8 cellular contexts compared by ENCODE assay signal in the genomic region with DNA sequence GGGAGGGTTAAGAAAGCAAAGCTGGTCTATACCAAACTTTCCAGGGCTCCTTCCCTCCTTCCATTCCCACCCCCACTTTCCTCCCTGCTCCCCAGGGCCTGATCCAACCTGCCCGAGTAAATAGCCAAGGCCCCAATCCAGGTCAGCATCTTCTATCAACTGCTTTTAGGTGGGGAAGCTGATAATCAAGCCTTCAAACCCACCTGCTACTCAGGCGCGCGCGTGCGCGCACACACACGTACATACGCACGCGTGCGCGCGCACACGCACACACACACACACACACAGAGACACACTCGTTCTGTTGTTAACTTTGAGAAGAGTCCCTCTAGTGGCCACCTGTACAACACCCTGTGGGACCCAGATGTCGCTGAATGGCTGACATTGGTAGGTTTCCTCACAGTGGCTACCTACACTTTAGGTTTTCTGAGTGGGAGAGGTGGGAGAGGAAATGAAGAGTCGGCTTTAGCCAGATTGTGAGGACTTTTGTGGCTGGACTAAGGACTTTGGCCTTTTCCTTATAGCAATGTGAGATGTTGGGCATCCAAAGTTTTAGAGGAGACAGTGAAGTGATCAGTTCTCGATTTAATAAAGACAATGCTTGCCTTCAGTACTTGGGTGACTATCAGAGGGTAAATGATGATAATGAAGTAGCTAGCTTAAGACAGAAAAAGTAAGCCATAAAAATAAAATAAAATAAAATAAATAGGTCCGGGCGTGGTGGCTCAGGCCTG. TPM values are rescaled to one million over a fixed set of nuclear protein-coding genes. Genes with fewer than 3 reads are reported as not detected.
DNase-seq lines count a peak whose midpoint lies in the region; ATAC-seq and TF ChIP-seq lines count a peak whose summit lies in the region.

No MANE protein-coding gene starts in this region.

- no peaks in the 10 kb centered on the region; the same call in 1 of the 2 replicates for H3K9me1 ChIP-seq in IMR-90 (ENCODE audit: insufficient read depth, low read length)

- peaks cover 5% of the 10 kb centered on the region for H3K27me3 ChIP-seq in IMR-90 (ENCODE audit: control insufficient read depth, insufficient read depth, low read length)

- TF ChIP-seq CTCF in IMR-90 (conservative IDR thresholded peaks at IDR 0.05; ENCODE audit: low read depth, low read length) = peak; percentile 41
- TF ChIP-seq CTCF in astrocyte of the cerebellum (IDR thresholded peaks at IDR 0.05; ENCODE audit: low read depth, low read length, missing control alignments) = peak; percentile 73

- peak; percentile 74 for ATAC-seq in IMR-90 (ENCODE audit: low read depth)
- ATAC-seq in T-helper 17 cell = peak; percentile 85
- no peak for ATAC-seq in GM18870 (IDR thresholded peaks at IDR 0.05; ENCODE audit: unreplicated experiment)

- no peak overlapping the region for H3K27ac ChIP-seq in IMR-90 (ENCODE audit: insufficient read depth, low read length)

- dilution Hi-C loops in IMR-90 (cut with HindIII; ENCODE audit: low sequenced_read_pairs, unreplicated experiment) = no loop called here

- H2BK20ac ChIP-seq in IMR-90 (ENCODE audit: low read depth, low read length) = no peak overlapping the region

- WGBS in IMR-90 (ENCODE audit: extremely low coverage in 2 of 2, insufficient read length in 1 of 2), 2 experiments = no CpG with 5 or more reads among the region's 21 CpGs

- no peak overlapping the region for H4K91ac ChIP-seq in IMR-90 (ENCODE audit: insufficient read depth, low read depth, low read length)

- H3K4me1 Mint-ChIP-seq in T-helper 17 cell = peaks cover 18% of the 10 kb centered on the region

- DNase-seq in NCI-H748 (lab: John Stamatoyannopoulos, UW; ENCODE audit: unreplicated experiment) = peak; percentile 47
- no peak for DNase-seq in NCI-H748 treated with DMSO at 0.1 percent for 48 hours (lab: John Stamatoyannopoulos, UW)
- peak; percentile 58 for DNase-seq in IMR-90
- DNase-seq in T-helper 17 cell = peak; percentile 8 to 16 (median 16)
- DNase-seq in astrocyte of the cerebellum (ENCODE audit: low read depth) = peak; percentile 16
- DNase-seq in inferior parietal cortex (ENCODE audit: extremely low spot score) = peak; percentile 17
- DNase-seq in stimulated activated CD4-positive, alpha-beta T cell treated with anti-CD3 and anti-CD28 coated beads, Interleukin-2, amount 100 ng/mL, for 24 hours = peak; percentile 48 to 60

- no peak overlapping the region for H2AK5ac ChIP-seq in IMR-90 (ENCODE audit: low read depth, low read length)

- no peaks in the 10 kb centered on the region for H4K20me1 ChIP-seq in IMR-90 (ENCODE audit: insufficient read depth, low read length)

- H4K8ac ChIP-seq in IMR-90 (ENCODE audit: low read depth in 2 of 2, low read length in 2 of 2) = no peak overlapping the region

- BruUV-seq in IMR-90 (replicated peaks; lab: Mats Ljungman, UMichigan) = no TSS peak

- no peak overlapping the region for H2BK120ac ChIP-seq in IMR-90 (ENCODE audit: low read depth, low read length)

- H3K4me1 ChIP-seq in IMR-90 (ENCODE audit: control insufficient read depth, insufficient read depth, low read length) = no peaks in the 10 kb centered on the region; the same call in 1 of the 2 replicates

- in situ Hi-C loops in IMR-90 (cut with MboI; ENCODE audit: low sequenced_read_pairs) = no loop called here
- in situ Hi-C loops in astrocyte of the cerebellum (cut with HindIII; ENCODE audit: low sequenced_read_pairs) = no loop called here

- H3K9ac ChIP-seq in IMR-90 (ENCODE audit: low read depth, low read length) = no peak overlapping the region

- H3K9me3 ChIP-seq in IMR-90 (ENCODE audit: control insufficient read depth, insufficient read depth, low read length) = no peaks in the 10 kb centered on the region
- H3K9me3 ChIP-seq in T-helper 17 cell (ENCODE audit: control insufficient read depth, low read length, poor library complexity, severe bottlenecking) = no peaks in the 10 kb centered on the region

- no peak overlapping the region for H3K4ac ChIP-seq in IMR-90 (ENCODE audit: low read depth, low read length)

- no peak overlapping the region for H2BK15ac ChIP-seq in IMR-90 (ENCODE audit: low read depth, low read length)

- H3K36me3 ChIP-seq in IMR-90 (ENCODE audit: control insufficient read depth, insufficient read depth, low read length) = no peaks in the 10 kb centered on the region

- peak overlapping the region; percentile 74 for H2AFZ ChIP-seq in IMR-90 (replicated peaks; ENCODE audit: low read length, poor library complexity)

- H3K14ac ChIP-seq in IMR-90 (replicated peaks; ENCODE audit: low read depth, low read length) = no peak overlapping the region

- no peak overlapping the region for H2BK5ac ChIP-seq in IMR-90 (ENCODE audit: low read depth, low read length, poor library complexity, severe bottlenecking)

- peak overlapping the region; percentile 32 for H3K27ac Mint-ChIP-seq in T-helper 17 cell

- peaks cover 17% of the 10 kb centered on the region for H3K27me3 Mint-ChIP-seq in T-helper 17 cell

- no peak overlapping the region for H4K5ac ChIP-seq in IMR-90 (ENCODE audit: low read depth, low read length)

- intact Hi-C loops in IMR-90 (cut with micrococcal nuclease) = no loop called here

- no peak for TF ChIP-seq POLR2A in IMR-90 (IDR thresholded peaks at IDR 0.05; ENCODE audit: low read depth, low read length)

- H3K56ac ChIP-seq in IMR-90 (ENCODE audit: extremely low read depth, insufficient read depth, low read length) = no peak overlapping the region

- H3K23ac ChIP-seq in IMR-90 (ENCODE audit: low read depth, low read length) = no peak overlapping the region

- TF ChIP-seq RAD21 in IMR-90 (IDR thresholded peaks at IDR 0.05; ENCODE audit: low read length) = peak; percentile 34; the same call in 1 of the 2 replicates

- POLR2A ChIA-PET in IMR-90 (lab: Charles Lee; ENCODE audit: unreplicated experiment) = no interaction called here

- H3K4me3 Mint-ChIP-seq in T-helper 17 cell = peak overlapping the region; percentile 66

- H3K36me3 Mint-ChIP-seq in T-helper 17 cell (ENCODE audit: low read depth) = peaks cover 2% of the 10 kb centered on the region

- H3K79me1 ChIP-seq in IMR-90 (ENCODE audit: low read depth in 1 of 2, low read length in 2 of 2) = no peaks in the 10 kb centered on the region

- peak overlapping the region; percentile 19; the same call in 1 of the 2 replicates for H3K4me3 ChIP-seq in IMR-90 (ENCODE audit: insufficient read depth, low read depth, low read length)
- H3K4me3 ChIP-seq in astrocyte of the cerebellum (ENCODE audit: low read depth, low read length) = no peak overlapping the region

- peak overlapping the region; percentile 80 for H3K4me2 ChIP-seq in IMR-90 (ENCODE audit: low read depth, low read length)

- H3K18ac ChIP-seq in IMR-90 (ENCODE audit: low read depth, low read length) = no peak overlapping the region

- no peak overlapping the region for H2AK9ac ChIP-seq in IMR-90 (replicated peaks; ENCODE audit: low read depth, low read length, poor library complexity)

- CTCF ChIA-PET in IMR-90 (lab: Yijun Ruan, JAX) = interaction anchor here (0.6 to 0.8 kb wide), 2 partner anchors 11 to 19 kb away, joined by 3 to 4 read pairs; no protein-coding TSS in a partner anchor

TF ChIP-seq in IMR-90, 13 proteins besides CTCF, POLR2A, EP300 and RAD21:
- TF ChIP-seq FOS (IDR thresholded peaks at IDR 0.05; ENCODE audit: low read depth, low read length) = no peak
- TF ChIP-seq MAZ (IDR thresholded peaks at IDR 0.05; ENCODE audit: borderline replicate concordance, low read depth, low read length) = no peak
- no peak for TF ChIP-seq MXI1 (IDR thresholded peaks at IDR 0.05; ENCODE audit: borderline replicate concordance, low read depth, low read length)
TF ChIP-seq in IMR-90: peak in this region for 0.

RNA-seq across cellular contexts. Expression of gene TLN2, which starts 45.4 kb away (rescaled TPM):
- total RNA-seq in IMR-90 (2012; rRNA removed) = 15.6 and 16.1 TPM in 2 replicates
- 5.6 and 5.9 TPM in 2 replicates for polyA plus RNA-seq in IMR-90 (2012; rRNA removed)
- 4.3 and 4.4 TPM in 2 replicates for polyA plus RNA-seq in IMR-90 (2012; cell fraction: cytosol; rRNA removed)
- 9.0 and 9.6 TPM in 2 replicates for polyA plus RNA-seq in IMR-90 (2012; cell fraction: nucleus; rRNA removed; ENCODE audit: low replicate concordance)
- under 1 TPM; 0.65 to 0.87 TPM for total RNA-seq in T-helper 17 cell
